Comparison of ENCODE assay signal across 1 cellular context in the genomic region with DNA sequence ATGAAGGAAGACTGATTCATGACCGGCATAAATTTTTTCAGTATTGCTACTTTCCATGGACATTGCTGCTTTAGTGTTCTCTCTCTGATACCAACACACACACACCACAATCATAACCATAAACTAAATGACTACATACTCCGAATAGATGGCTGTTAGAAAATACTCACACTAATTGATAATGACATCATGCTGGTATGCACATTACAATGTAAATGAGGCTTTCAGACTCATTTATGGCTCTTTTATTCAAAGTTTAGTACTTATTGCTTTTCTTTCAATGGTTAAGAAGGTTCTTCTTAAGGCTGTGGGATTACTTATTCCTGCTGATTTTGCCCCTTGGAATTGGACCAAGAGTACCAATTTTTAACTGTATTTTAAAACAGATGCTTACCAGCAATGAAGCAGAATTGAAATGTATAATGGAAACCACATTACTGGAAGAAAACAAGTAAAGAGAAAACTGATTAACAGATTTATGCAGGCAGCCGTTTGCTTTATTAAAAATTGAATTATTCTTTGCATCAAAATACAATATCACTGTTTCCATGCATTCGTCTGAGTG.
TF ChIP-seq lines count a peak whose summit lies in the region.

No MANE protein-coding gene starts in this region.

TF ChIP-seq in HepG2, 621 proteins besides CTCF, POLR2A, EP300 and RAD21:
- TF ChIP-seq, protein P1, sequence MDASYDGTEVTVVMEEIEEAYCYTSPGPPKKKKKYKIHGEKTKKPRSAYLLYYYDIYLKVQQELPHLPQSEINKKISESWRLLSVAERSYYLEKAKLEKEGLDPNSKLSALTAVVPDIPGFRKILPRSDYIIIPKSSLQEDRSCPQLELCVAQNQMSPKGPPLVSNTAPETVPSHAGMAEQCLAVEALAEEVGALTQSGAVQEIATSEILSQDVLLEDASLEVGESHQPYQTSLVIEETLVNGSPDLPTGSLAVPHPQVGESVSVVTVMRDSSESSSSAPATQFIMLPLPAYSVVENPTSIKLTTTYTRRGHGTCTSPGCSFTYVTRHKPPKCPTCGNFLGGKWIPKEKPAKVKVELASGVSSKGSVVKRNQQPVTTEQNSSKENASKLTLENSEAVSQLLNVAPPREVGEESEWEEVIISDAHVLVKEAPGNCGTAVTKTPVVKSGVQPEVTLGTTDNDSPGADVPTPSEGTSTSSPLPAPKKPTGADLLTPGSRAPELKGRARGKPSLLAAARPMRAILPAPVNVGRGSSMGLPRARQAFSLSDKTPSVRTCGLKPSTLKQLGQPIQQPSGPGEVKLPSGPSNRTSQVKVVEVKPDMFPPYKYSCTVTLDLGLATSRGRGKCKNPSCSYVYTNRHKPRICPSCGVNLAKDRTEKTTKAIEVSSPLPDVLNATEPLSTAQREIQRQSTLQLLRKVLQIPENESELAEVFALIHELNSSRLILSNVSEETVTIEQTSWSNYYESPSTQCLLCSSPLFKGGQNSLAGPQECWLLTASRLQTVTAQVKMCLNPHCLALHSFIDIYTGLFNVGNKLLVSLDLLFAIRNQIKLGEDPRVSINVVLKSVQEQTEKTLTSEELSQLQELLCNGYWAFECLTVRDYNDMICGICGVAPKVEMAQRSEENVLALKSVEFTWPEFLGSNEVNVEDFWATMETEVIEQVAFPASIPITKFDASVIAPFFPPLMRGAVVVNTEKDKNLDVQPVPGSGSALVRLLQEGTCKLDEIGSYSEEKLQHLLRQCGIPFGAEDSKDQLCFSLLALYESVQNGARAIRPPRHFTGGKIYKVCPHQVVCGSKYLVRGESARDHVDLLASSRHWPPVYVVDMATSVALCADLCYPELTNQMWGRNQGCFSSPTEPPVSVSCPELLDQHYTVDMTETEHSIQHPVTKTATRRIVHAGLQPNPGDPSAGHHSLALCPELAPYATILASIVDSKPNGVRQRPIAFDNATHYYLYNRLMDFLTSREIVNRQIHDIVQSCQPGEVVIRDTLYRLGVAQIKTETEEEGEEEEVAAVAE (CRISPR knock-in tag; IDR thresholded peaks at IDR 0.05; ENCODE audit: borderline replicate concordance) = no peak
- TF ChIP-seq ZSCAN20 (CRISPR knock-in tag; IDR thresholded peaks at IDR 0.05; ENCODE audit: borderline replicate concordance) = no peak
- peak; percentile 49; the same call in 1 of the 2 replicates for TF ChIP-seq ATF7 (IDR thresholded peaks at IDR 0.05)
- TF ChIP-seq ATF7 (CRISPR knock-in tag; IDR thresholded peaks at IDR 0.05) = no peak
- no peak for TF ChIP-seq ZBTB7A (CRISPR knock-in tag; IDR thresholded peaks at IDR 0.05)
